8 cellular contexts compared by ENCODE assay signal in genomic region chr7:139340037-139340807, GRCh38. TPM values are rescaled to one million over a fixed set of nuclear protein-coding genes. Genes with fewer than 3 reads are reported as not detected.
DNase-seq lines count a peak whose midpoint lies in the region; ATAC-seq and TF ChIP-seq lines count a peak whose summit lies in the region.

No MANE protein-coding gene starts in this region.

- peak; percentile 80 for ATAC-seq in CD8-positive, alpha-beta T cell
- ATAC-seq in GM19463 (IDR thresholded peaks at IDR 0.05; ENCODE audit: unreplicated experiment): peak; percentile 74

- POLR2A ChIA-PET in CD8-positive, alpha-beta T cell (lab: Charles Lee): interaction anchor here (0.5 to 3.8 kb wide), 7 partner anchors 14 to 353 kb away, joined by 3 to 37 read pairs (median 4); partner anchors contain the start of gene LUC7L2
- POLR2A ChIA-PET in activated CD4-positive, alpha-beta memory T cell treated with anti-CD3 and anti-CD28 coated beads, Interleukin-2, amount 10 ng/mL, durations not matched to agents 7 days and 5 days (lab: Charles Lee): interaction anchor here (0.6 to 4.2 kb wide), 8 partner anchors 9 to 245 kb away, joined by 3 to 57 read pairs (median 5); partner anchors contain the start of gene LUC7L2

- CTCF ChIA-PET in CD8-positive, alpha-beta T cell (lab: Charles Lee): interaction anchor here (0.6 to 1.8 kb wide), 2 partner anchors 20 to 1671 kb away, joined by 5 to 9 read pairs; partner anchors contain the start of gene LUC7L2
- CTCF ChIA-PET in activated CD4-positive, alpha-beta memory T cell treated with anti-CD3 and anti-CD28 coated beads, Interleukin-2, amount 10 ng/mL, durations not matched to agents 7 days and 5 days (lab: Charles Lee): interaction anchor here (0.8 to 3.1 kb wide), 8 partner anchors 9 to 265 kb away, joined by 3 to 11 read pairs (median 4); partner anchors contain the start of gene LUC7L2

- peak; percentile 36 for TF ChIP-seq CTCF in CD8-positive, alpha-beta T cell (IDR thresholded peaks at IDR 0.05)
- peak; percentile 50 for TF ChIP-seq CTCF in HL-60 (IDR thresholded peaks at IDR 0.05; ENCODE audit: insufficient read depth, low read length)
- TF ChIP-seq CTCF in lower leg skin (IDR thresholded peaks at IDR 0.05): no peak

- H3K4me3 ChIP-seq in CD8-positive, alpha-beta T cell (ENCODE audit: low read depth, low read length): peak overlapping the region; percentile 69
- H3K4me3 ChIP-seq in HL-60 (replicated peaks; ENCODE audit: insufficient read depth, low read length) (peak overlapping the region; percentile 75), duodenal mucosa (ENCODE audit: low read depth in 1 of 2, low read length in 2 of 2) (peak overlapping the region; percentile 88 to 96), lower leg skin (ENCODE audit: low read depth, poor library complexity, severe bottlenecking) (peak overlapping the region; percentile 16)

- no peaks in the 10 kb centered on the region for H3K36me3 ChIP-seq in CD8-positive, alpha-beta T cell (ENCODE audit: insufficient read depth, low read length)
- no peaks in the 10 kb centered on the region for H3K36me3 ChIP-seq in duodenal mucosa (ENCODE audit: control insufficient read depth in 1 of 2, insufficient read depth in 2 of 2, low read length in 2 of 2)

- H3K27me3 ChIP-seq in CD8-positive, alpha-beta T cell (ENCODE audit: insufficient read depth, low read length): no peaks in the 10 kb centered on the region
- H3K27me3 ChIP-seq in HL-60 (ENCODE audit: insufficient read depth, poor library complexity, severe bottlenecking) (no peaks in the 10 kb centered on the region), duodenal mucosa (ENCODE audit: control insufficient read depth in 1 of 2, insufficient read depth in 2 of 2, low read length in 2 of 2) (no peaks in the 10 kb centered on the region)

- peak overlapping the region; percentile 98 for H3K4me3 Mint-ChIP-seq in CD8-positive, alpha-beta T cell
- H3K4me3 Mint-ChIP-seq in activated CD4-positive, alpha-beta memory T cell treated with anti-CD3 and anti-CD28 coated beads, Interleukin-2, amount 10 ng/mL, durations not matched to agents 7 days and 5 days: peak overlapping the region; percentile 83

- H3K27me3 Mint-ChIP-seq in CD8-positive, alpha-beta T cell (ENCODE audit: low read depth): peaks cover 2% of the 10 kb centered on the region
- peaks cover 2% of the 10 kb centered on the region for H3K27me3 Mint-ChIP-seq in activated CD4-positive, alpha-beta memory T cell treated with anti-CD3 and anti-CD28 coated beads, Interleukin-2, amount 10 ng/mL, durations not matched to agents 7 days and 5 days

- H3K36me3 Mint-ChIP-seq in CD8-positive, alpha-beta T cell: peaks cover 22% of the 10 kb centered on the region
- peaks cover 19% of the 10 kb centered on the region for H3K36me3 Mint-ChIP-seq in activated CD4-positive, alpha-beta memory T cell treated with anti-CD3 and anti-CD28 coated beads, Interleukin-2, amount 10 ng/mL, durations not matched to agents 7 days and 5 days (ENCODE audit: low read depth)

- DNase-seq in CD8-positive, alpha-beta T cell: peak; percentile 95 to 100 (median 96)
- DNase-seq in HL-60 (ENCODE audit: low read depth in 1 of 2, low spot score in 1 of 2) (peak; percentile 99), NCI-H82 treated with DMSO at 0.1 percent for 48 hours (lab: John Stamatoyannopoulos, UW; ENCODE audit: unreplicated experiment) (peak; percentile 98), lower leg skin (ENCODE audit: low spot score in 2 of 2) (peak; percentile 100)
- DNase-seq in activated CD4-positive, alpha-beta memory T cell treated with anti-CD3 and anti-CD28 coated beads, Interleukin-2, amount 10 ng/mL, durations not matched to agents 7 days and 5 days: peak; percentile 99
- peak; percentile 93 to 99 for DNase-seq in stimulated activated CD4-positive, alpha-beta T cell treated with anti-CD3 and anti-CD28 coated beads, Interleukin-4, amount 100 ng/mL, for 4 hours

- 2% methylated on average over 39 to 66 of the region's 66 CpGs for WGBS in lower leg skin, 2 donors

- H3K9ac ChIP-seq in duodenal mucosa (ENCODE audit: low read depth in 1 of 2, low read length in 2 of 2): peak overlapping the region; percentile 98 to 99

- peak overlapping the region; percentile 100 for H3K27ac Mint-ChIP-seq in CD8-positive, alpha-beta T cell
- peak overlapping the region; percentile 96 for H3K27ac Mint-ChIP-seq in activated CD4-positive, alpha-beta memory T cell treated with anti-CD3 and anti-CD28 coated beads, Interleukin-2, amount 10 ng/mL, durations not matched to agents 7 days and 5 days

- peaks cover 32% of the 10 kb centered on the region for H3K4me1 Mint-ChIP-seq in CD8-positive, alpha-beta T cell (ENCODE audit: low read depth)
- peaks cover 27% of the 10 kb centered on the region for H3K4me1 Mint-ChIP-seq in activated CD4-positive, alpha-beta memory T cell treated with anti-CD3 and anti-CD28 coated beads, Interleukin-2, amount 10 ng/mL, durations not matched to agents 7 days and 5 days

- no peak for TF ChIP-seq POLR2A in lower leg skin (IDR thresholded peaks at IDR 0.05)

- H3K9me3 ChIP-seq in CD8-positive, alpha-beta T cell (ENCODE audit: low read length): no peaks in the 10 kb centered on the region
- no peaks in the 10 kb centered on the region for H3K9me3 ChIP-seq in duodenal mucosa (ENCODE audit: control insufficient read depth in 1 of 2, low read length in 2 of 2)

- peaks cover 13% of the 10 kb centered on the region for H3K4me1 ChIP-seq in CD8-positive, alpha-beta T cell (ENCODE audit: insufficient read depth, low read length)
- peaks cover 10 to 11% of the 10 kb centered on the region in 2 donors for H3K4me1 ChIP-seq in duodenal mucosa (ENCODE audit: control insufficient read depth in 1 of 2, insufficient read depth in 2 of 2, low read length in 2 of 2)

- H3K27ac ChIP-seq in CD8-positive, alpha-beta T cell (ENCODE audit: low read depth, low read length): peak overlapping the region; percentile 94
- peak overlapping the region; percentile 99 for H3K27ac ChIP-seq in HL-60 (replicated peaks)
- H3K27ac ChIP-seq in duodenal mucosa (ENCODE audit: low read depth, low read length): peak overlapping the region; percentile 99

- intact Hi-C loops in CD8-positive, alpha-beta T cell (cut with DNase I, micrococcal nuclease): loop anchor here (1.0 to 10.0 kb wide), 14 partner anchors 19 to 1675 kb away; partner anchors contain the start of genes ADCK2 (in 2 of the 2), LUC7L2 (in 2 of the 2), UBN2 (in 2 of the 2) and BRAF (in 1 of the 2)
- intact Hi-C loops in lower leg skin (cut with DNase I; ENCODE audit: low total_unique reads): no loop called here

- H3K9me3 Mint-ChIP-seq in CD8-positive, alpha-beta T cell: no peaks in the 10 kb centered on the region
- peaks cover 6% of the 10 kb centered on the region for H3K9me3 Mint-ChIP-seq in activated CD4-positive, alpha-beta memory T cell treated with anti-CD3 and anti-CD28 coated beads, Interleukin-2, amount 10 ng/mL, durations not matched to agents 7 days and 5 days

RNA-seq across cellular contexts. Expression of gene FMC1, which starts 0.9 kb away (rescaled TPM):
- total RNA-seq in CD8-positive, alpha-beta T cell: 1 to 10 TPM; 1.2 to 3.0 TPM
- total RNA-seq in activated CD4-positive, alpha-beta memory T cell treated with anti-CD3 and anti-CD28 coated beads, Interleukin-2, amount 10 ng/mL, durations not matched to agents 7 days and 5 days: 1 to 10 TPM; 9.9 TPM
- 10 to 100 TPM in 2 of 4 donors, 1 to 10 TPM in 2; 3.9 to 12.3 (median 8.0) TPM for total RNA-seq in lower leg skin

RNA-seq across cellular contexts. Expression of gene LUC7L2, which starts 19.5 kb away (rescaled TPM):
- total RNA-seq in CD8-positive, alpha-beta T cell: 100 to 1,000 TPM; 171 to 192 TPM
- total RNA-seq in activated CD4-positive, alpha-beta memory T cell treated with anti-CD3 and anti-CD28 coated beads, Interleukin-2, amount 10 ng/mL, durations not matched to agents 7 days and 5 days: 100 to 1,000 TPM; 106 to 110 TPM
- total RNA-seq in lower leg skin: 10 to 100 TPM; 48.7 to 71.7 (median 56.8) TPM

Comparison
In these comparisons a context has a peak if more than half of its experiments do, and no peak if none do; other contexts are left out.
1. Peak in every context shown above with its lines: DNase-seq, ATAC-seq, H3K4me3 ChIP-seq and H3K27ac ChIP-seq.
2. H3K4me3 ChIP-seq: peak in every context shown above with its lines; median percentile 92 in duodenal mucosa; 75 in HL-60; 69 in CD8-positive, alpha-beta T cell; 16 in lower leg skin.
3. CTCF ChIP-seq: peak in CD8-positive, alpha-beta T cell (single experiment) and HL-60 (single experiment); none in lower leg skin (0 of 3).